Comparison of ENCODE assay signal across 33 cellular contexts in genomic region chr2:48085888-48086287, GRCh38.
"Had no signal": no experiment of that assay in that cellular context is flagged by ENCODE, and none has a peak within 500 bp of the region (broad histone marks: within the 10 kb centered on the region; RNA-seq: fewer than 3 reads in every experiment).

No MANE protein-coding gene starts in this region.

- H3K4me3 ChIP-seq: adrenal gland, ascending aorta, body of pancreas, breast epithelium, cardiac muscle cell had no signal

- H3K27ac ChIP-seq: adrenal gland, ascending aorta, body of pancreas, brain microvascular endothelial cell, breast epithelium, cardiac muscle cell had no signal

- H3K27me3 ChIP-seq: adrenal gland, ascending aorta, body of pancreas, brain microvascular endothelial cell, breast epithelium, cardiac muscle cell had no signal

- H3K36me3 ChIP-seq: adrenal gland, ascending aorta, brain microvascular endothelial cell, breast epithelium, cardiac muscle cell had no signal

- H3K4me1 ChIP-seq: adrenal gland, ascending aorta, body of pancreas, breast epithelium had no signal

- H3K9me3 ChIP-seq: adrenal gland, ascending aorta, body of pancreas had no signal

- DNase-seq: activated effector memory CD4-positive, alpha-beta T cell treated with Interleukin-2 at 50 U/mL for 16 hours; activated gamma-delta T cell; activated gamma-delta T cell treated with Interleukin-2 at 50 U/mL for 16 hours; activated naive CD4-positive, alpha-beta T cell; activated naive CD4-positive, alpha-beta T cell treated with anti-CD3 and anti-CD28 coated beads for 36 hours; activated naive CD4-positive, alpha-beta T cell treated with anti-CD3 and anti-CD28 coated beads, Interleukin-2, amount 10 ng/mL, durations not matched to agents 7 days and 5 days; activated naive CD4-positive, alpha-beta T cell treated with anti-CD3 and anti-CD28 coated beads, Interleukin-2, amount 50 U/mL, for 16 hours; activated naive CD4-positive, alpha-beta T cell treated with Interleukin-2 at 50 U/mL for 16 hours; activated naive CD8-positive, alpha-beta T cell treated with anti-CD3 and anti-CD28 coated beads for 36 hours; activated naive CD8-positive, alpha-beta T cell treated with anti-CD3 and anti-CD28 coated beads, Interleukin-2, amount 10 ng/mL, durations not matched to agents 7 days and 5 days; activated naive CD8-positive, alpha-beta T cell treated with anti-CD3 and anti-CD28 coated beads, Interleukin-2, amount 50 U/mL, for 24 hours; activated T-cell treated with anti-CD3 and anti-CD28 coated beads, Interleukin-2, amount 50 U/mL, for 1 hour; activated T-cell treated with anti-CD3 and anti-CD28 coated beads, Interleukin-2, amount 50 U/mL, for 24 hours; activated T-cell treated with anti-CD3 and anti-CD28 coated beads, Interleukin-2, amount 50 U/mL, for 4 hours; activated T-cell treated with anti-CD3 and anti-CD28 coated beads, Interleukin-2, amount 50 U/mL, for 48 hours; activated T-cell treated with anti-CD3 and anti-CD28 coated beads, Interleukin-2, amount 50 U/mL, for 72 hours; adrenal gland; amniotic stem cell; amygdala; anterior cingulate cortex; aorta; body of pancreas; brain microvascular endothelial cell; caudate nucleus; central memory CD4-positive, alpha-beta T cell; cerebellar nuclear complex had no signal

- ATAC-seq: activated naive CD4-positive, alpha-beta T cell treated with anti-CD3 and anti-CD28 coated beads, Interleukin-2, amount 50 U/mL, for 72 hours; activated naive CD8-positive, alpha-beta T cell treated with anti-CD3 and anti-CD28 coated beads, Interleukin-2, amount 50 U/mL, for 24 hours; activated T-cell treated with anti-CD3 and anti-CD28 coated beads, Interleukin-2, amount 50 U/mL, for 4 hours; activated T-cell treated with anti-CD3 and anti-CD28 coated beads, Interleukin-2, amount 50 U/mL, for 72 hours; activated T-helper 17 cell treated with anti-CD3 and anti-CD28 coated beads, Interleukin-2, amount 50 U/mL, for 72 hours; body of pancreas had no signal

- FAIRE-seq: astrocyte, bronchial epithelial cell had no signal
